Comparison of ENCODE assay signal across 1 cellular context in genomic region chr7:79452032-79452494, GRCh38.
A peak's percentile ranks its signal among the peaks of the same experiment; 100 is the strongest.
TF ChIP-seq lines count a peak whose summit lies in the region.

No MANE protein-coding gene starts in this region.

TF ChIP-seq in H1, 55 proteins besides CTCF, POLR2A, EP300 and RAD21:
- TF ChIP-seq SP2 (IDR thresholded peaks at IDR 0.05; ENCODE audit: low read length) (no peak), JUND (IDR thresholded peaks at IDR 0.05; ENCODE audit: low read length) (no peak), ATF3 (IDR thresholded peaks at IDR 0.05; ENCODE audit: insufficient read depth, low read depth, low read length) (peak; percentile 82), E2F6 (IDR thresholded peaks at IDR 0.05) (peak; percentile 54; the same call in 1 of the 2 replicates), KDM1A (IDR thresholded peaks at IDR 0.05; ENCODE audit: borderline replicate concordance, low read length) (0 out of 2 replicates have a peak, but pooled peaks have one; percentile 48), BCL11A (IDR thresholded peaks at IDR 0.05; ENCODE audit: low read depth in 2 of 2, low read length in 2 of 2) (no peak), MAX (IDR thresholded peaks at IDR 0.05) (peak; percentile 69; the same call in 1 of the 2 replicates), KDM4A (IDR thresholded peaks at IDR 0.05; ENCODE audit: low read depth, low read length, severe bottlenecking) (peak; percentile 61), ASH2L (IDR thresholded peaks at IDR 0.05; ENCODE audit: low read length) (peak; percentile 48), HDAC6 (IDR thresholded peaks at IDR 0.05; ENCODE audit: low read depth, low read length) (no peak), SIX5 (IDR thresholded peaks at IDR 0.05; ENCODE audit: low read depth, low read length) (no peak), USF2 (IDR thresholded peaks at IDR 0.05; ENCODE audit: low read length) (peak; percentile 89), YY1 (IDR thresholded peaks at IDR 0.05; ENCODE audit: low read depth, low read length) (no peak), SIN3A (conservative IDR thresholded peaks at IDR 0.05 in 1 of 2, IDR thresholded peaks at IDR 0.05 in 1 of 2; ENCODE audit: low read depth in 1 of 2, low read length in 2 of 2) (0 out of 4 replicates have a peak, but pooled peaks of 1 of the 2 experiments have one; percentile 43), HDAC2 (IDR thresholded peaks at IDR 0.05; ENCODE audit: borderline replicate concordance in 1 of 2, low read depth in 2 of 2, low read length in 2 of 2) (0 out of 4 replicates have a peak, but pooled peaks of 1 of the 2 experiments have one; percentile 40), CREB1 (IDR thresholded peaks at IDR 0.05) (0 out of 2 replicates have a peak, but pooled peaks have one; percentile 42), KDM5A (IDR thresholded peaks at IDR 0.05; ENCODE audit: low read length) (no peak), EGR1 (IDR thresholded peaks at IDR 0.05; ENCODE audit: borderline replicate concordance, low read depth, low read length) (0 out of 2 replicates have a peak, but pooled peaks have one; percentile 42)
